8 cellular contexts compared by ENCODE assay signal in genomic region chr13:45416521-45417125, GRCh38. TPM values are rescaled to one million over a fixed set of nuclear protein-coding genes. Genes with fewer than 3 reads are reported as not detected.
DNase-seq lines count a peak whose midpoint lies in the region; ATAC-seq and TF ChIP-seq lines count a peak whose summit lies in the region.

No MANE protein-coding gene starts in this region.

- H3K4me1 ChIP-seq in CD8-positive, alpha-beta memory T cell (ENCODE audit: insufficient read depth, low read length): peaks cover 37% of the 10 kb centered on the region
- H3K4me1 ChIP-seq in mammary epithelial cell (ENCODE audit: insufficient read depth, low read length): peaks cover 7% of the 10 kb centered on the region

- WGBS in mammary epithelial cell (ENCODE audit: low coverage, missing lambda C conversion rate): 36% methylated on average over 10 of the region's 10 CpGs

- no peak for TF ChIP-seq CTCF in mammary epithelial cell (conservative IDR thresholded peaks at IDR 0.05 in 1 of 2, IDR thresholded peaks at IDR 0.05 in 1 of 2; ENCODE audit: extremely low read depth in 1 of 2, insufficient read depth in 1 of 2, low read depth in 1 of 2, low read length in 2 of 2)
- TF ChIP-seq CTCF in nephron (IDR thresholded peaks at IDR 0.05; ENCODE audit: unreplicated experiment in 3 of 3): no peak

- POLR2A ChIA-PET in CD8-positive, alpha-beta memory T cell (lab: Charles Lee): interaction anchor here (1.9 to 3.5 kb wide), 5 partner anchors 17 to 76 kb away, joined by 13 to 28 read pairs (median 20); partner anchors contain the start of genes COG3 and TPT1

- H3K9ac ChIP-seq in mammary epithelial cell (ENCODE audit: insufficient read depth, low read length): peak overlapping the region; percentile 70

- H3K4me3 ChIP-seq in CD8-positive, alpha-beta memory T cell (ENCODE audit: low read length): peak overlapping the region; percentile 96
- peak overlapping the region; percentile 69 to 86 (median 80) for H3K4me3 ChIP-seq in mammary epithelial cell (replicated peaks in 1 of 3; ENCODE audit: insufficient read depth in 1 of 3, low read depth in 2 of 3, low read length in 3 of 3)

- no peak for DNase-seq in CD8-positive, alpha-beta memory T cell
- DNase-seq in NCI-H1417 (lab: John Stamatoyannopoulos, UW) (peak in 2 of 3 experiments; percentile 27 to 64), mammary epithelial cell (no peak), T-helper 9 cell (no peak), NCI-H187 (lab: John Stamatoyannopoulos, UW) (no peak)

- peaks cover 29 to 48% (median 42%) of the 10 kb centered on the region in 3 donors for H3K4me1 Mint-ChIP-seq in CD8-positive, alpha-beta memory T cell
- H3K4me1 Mint-ChIP-seq in nephron: peaks cover 40% of the 10 kb centered on the region

- H3K27ac ChIP-seq in CD8-positive, alpha-beta memory T cell (ENCODE audit: low read depth, low read length): peak overlapping the region; percentile 62
- peak overlapping the region; percentile 63 for H3K27ac ChIP-seq in mammary epithelial cell (ENCODE audit: insufficient read depth, low read depth, low read length)

- H3K4me2 ChIP-seq in mammary epithelial cell (ENCODE audit: insufficient read depth, low read depth, low read length): peak overlapping the region; percentile 85

- H3K9me3 ChIP-seq in CD8-positive, alpha-beta memory T cell (ENCODE audit: low read length): no peaks in the 10 kb centered on the region
- H3K9me3 ChIP-seq in mammary epithelial cell (replicated peaks; ENCODE audit: insufficient read depth, low read length): no peaks in the 10 kb centered on the region

- H3K9me3 Mint-ChIP-seq in CD8-positive, alpha-beta memory T cell: peaks cover 0 to 2% (median 0%) of the 10 kb centered on the region in 5 donors
- no peaks in the 10 kb centered on the region for H3K9me3 Mint-ChIP-seq in nephron

- no peaks in the 10 kb centered on the region for H3K27me3 ChIP-seq in CD8-positive, alpha-beta memory T cell (ENCODE audit: insufficient read depth, low read length, poor library complexity, severe bottlenecking)
- H3K27me3 ChIP-seq in mammary epithelial cell (ENCODE audit: insufficient read depth, low read length): no peaks in the 10 kb centered on the region

- peaks cover under 1% of the 10 kb centered on the region for H3K36me3 ChIP-seq in CD8-positive, alpha-beta memory T cell (ENCODE audit: insufficient read depth, low read length)
- peaks cover under 1% of the 10 kb centered on the region for H3K36me3 ChIP-seq in mammary epithelial cell (ENCODE audit: insufficient read depth, low read length)

- dilution Hi-C loops in mammary epithelial cell (cut with HindIII; ENCODE audit: low sequenced_read_pairs): loop anchor here (5.0 kb wide), 1 partner anchor 46 kb away; the partner anchor contains the start of gene COG3

- H3K4me3 Mint-ChIP-seq in CD8-positive, alpha-beta memory T cell: peak overlapping the region; percentile 86 to 99 (median 97)
- H3K4me3 Mint-ChIP-seq in nephron: peak overlapping the region; percentile 89 to 94 (median 92)

- H3K27ac Mint-ChIP-seq in CD8-positive, alpha-beta memory T cell: peak overlapping the region; percentile 91 to 99 (median 95)
- H3K27ac Mint-ChIP-seq in nephron: peak overlapping the region; percentile 65 to 84 (median 78)

- peaks cover 0 to 18% (median 0%) of the 10 kb centered on the region in 3 donors for H3K36me3 Mint-ChIP-seq in CD8-positive, alpha-beta memory T cell
- peaks cover under 1% of the 10 kb centered on the region for H3K36me3 Mint-ChIP-seq in nephron (ENCODE audit: low read depth)

- H4K20me1 ChIP-seq in mammary epithelial cell (ENCODE audit: insufficient read depth, low read length): no peaks in the 10 kb centered on the region

- H2AFZ ChIP-seq in mammary epithelial cell (ENCODE audit: low read depth, low read length): peak overlapping the region; percentile 95

- CTCF ChIA-PET in CD8-positive, alpha-beta memory T cell (lab: Charles Lee): interaction anchor here (1.0 to 2.1 kb wide), 7 partner anchors 12 to 75 kb away, joined by 3 to 11 read pairs (median 4); partner anchors contain the start of gene COG3
- CTCF ChIA-PET in mammary epithelial cell (lab: Charles Lee; ENCODE audit: low non-redundant PET): interaction anchor here (0.5 to 0.6 kb wide), 2 partner anchors 93 to 107 kb away, joined by 4 to 7 read pairs; no protein-coding TSS in a partner anchor

- H3K27me3 Mint-ChIP-seq in CD8-positive, alpha-beta memory T cell: peaks cover 0 to 3% of the 10 kb centered on the region in 2 donors
- peaks cover 5% of the 10 kb centered on the region for H3K27me3 Mint-ChIP-seq in nephron (ENCODE audit: low read depth)

- H3K79me2 ChIP-seq in mammary epithelial cell (ENCODE audit: insufficient read depth, low read length): peaks cover 55% of the 10 kb centered on the region

- intact Hi-C loops in mammary epithelial cell (cut with micrococcal nuclease): loop anchor here (1.0 to 5.0 kb wide), 2 partner anchors 48 to 66 kb away; partner anchors contain the start of gene COG3

- BruUV-seq in mammary epithelial cell (replicated peaks; lab: Mats Ljungman, UMichigan): no TSS peak

- in situ Hi-C loops in mammary epithelial cell (cut with MboI; ENCODE audit: low sequenced_read_pairs in 2 of 2): loop anchor here in 1 of 2 donors (5.0 kb wide), 1 partner anchor 86 kb away; no protein-coding TSS in a partner anchor

- ATAC-seq in GM21515 (IDR thresholded peaks at IDR 0.05; ENCODE audit: unreplicated experiment): no peak
- ATAC-seq in HG02588 (IDR thresholded peaks at IDR 0.05; ENCODE audit: unreplicated experiment): no peak

RNA-seq across cellular contexts. Expression of gene SLC25A30, which starts 1.6 kb away (rescaled TPM):
- total RNA-seq in CD8-positive, alpha-beta memory T cell: 10 to 100 TPM; 27.2 to 29.8 TPM
- polyA plus RNA-seq in CD8-positive, alpha-beta memory T cell: 1.7 TPM
- total RNA-seq in mammary epithelial cell: 10 to 100 TPM; 21.5 to 31.1 TPM
- 15.1 TPM for polyA plus RNA-seq in mammary epithelial cell
- polyA minus RNA-seq in mammary epithelial cell: 81.2 TPM

RNA-seq across cellular contexts. Expression of gene COG3, which starts 48.1 kb away (rescaled TPM):
- 10 to 100 TPM; 19.3 to 20.2 TPM for total RNA-seq in CD8-positive, alpha-beta memory T cell
- 31.7 TPM for polyA plus RNA-seq in CD8-positive, alpha-beta memory T cell
- total RNA-seq in mammary epithelial cell: 10 to 100 TPM; 35.7 to 39.0 TPM
- 17.0 TPM for polyA plus RNA-seq in mammary epithelial cell
- polyA minus RNA-seq in mammary epithelial cell: 20.1 TPM

Comparison
In these comparisons a context has a peak if more than half of its experiments do, and no peak if none do; other contexts are left out.
1. DNase-seq: peak in NCI-H1417 (2 of 3); none in CD8-positive, alpha-beta memory T cell (0 of 5), mammary epithelial cell (single experiment), T-helper 9 cell (single experiment) and NCI-H187 (0 of 2).